ENCODE assay signal across 1 cellular context in the genomic region with DNA sequence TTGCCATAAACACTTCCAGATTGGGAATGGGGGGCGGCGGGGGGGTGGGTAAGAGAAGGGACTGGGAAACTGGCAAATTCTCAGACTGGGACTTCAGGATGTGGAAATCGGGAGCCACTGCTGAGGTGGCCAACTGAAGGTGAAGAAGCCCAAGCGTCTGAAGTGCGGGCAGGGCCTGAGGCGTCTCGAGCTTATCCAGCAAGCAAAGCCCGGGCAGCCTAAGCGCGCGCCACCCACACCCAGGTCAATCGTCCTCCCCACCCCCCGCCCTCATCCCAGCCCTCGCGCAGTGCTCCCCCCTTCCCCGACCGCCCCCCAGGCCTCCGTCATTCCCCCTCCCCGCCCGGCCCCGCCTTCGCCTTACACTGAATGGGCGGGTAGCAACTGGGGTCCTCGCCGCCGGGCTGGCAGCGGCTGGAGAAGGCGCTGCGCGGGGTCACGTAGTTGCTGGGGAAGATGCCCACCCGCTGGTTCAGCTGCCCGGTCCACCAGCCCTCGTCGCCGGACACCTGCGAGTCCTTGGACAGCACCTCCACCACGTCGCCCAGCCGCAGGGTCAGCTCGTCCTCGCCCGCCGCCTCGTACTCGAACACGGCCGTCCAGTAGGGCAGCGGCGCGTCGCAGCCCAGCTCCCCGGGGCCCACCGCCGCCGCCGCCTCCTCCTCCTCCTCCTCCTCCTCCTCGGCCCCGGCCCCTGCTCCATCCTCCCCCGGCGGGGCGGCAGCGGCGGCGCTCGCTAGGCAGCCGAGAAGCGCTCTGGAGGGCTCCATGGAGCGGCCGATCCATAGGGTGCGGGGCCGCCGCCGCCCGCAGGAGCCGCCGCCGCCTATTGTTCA.
TF ChIP-seq lines count a peak whose summit lies in the region.

No MANE protein-coding gene starts in this region.

TF ChIP-seq in neural cell, 6 proteins besides CTCF, POLR2A, EP300 and RAD21 (continued from another document):
- peak; percentile 18 for TF ChIP-seq REST (IDR thresholded peaks at IDR 0.05; ENCODE audit: borderline replicate concordance)
